In genomic region chr14:25803419-25804018, GRCh38 we compare ENCODE assay signal across 24 cellular contexts.
"Had no signal": no experiment of that assay in that cellular context is flagged by ENCODE, and none has a peak within 500 bp of the region (broad histone marks: within the 10 kb centered on the region; RNA-seq: fewer than 3 reads in every experiment).

No MANE protein-coding gene starts in this region.

- H3K4me3 ChIP-seq: colonic mucosa, coronary artery, dorsolateral prefrontal cortex, esophagus muscularis mucosa, esophagus squamous epithelium, gastrocnemius medialis, gastroesophageal sphincter, heart left ventricle, heart right ventricle had no signal

- ATAC-seq: effector memory CD8-positive, alpha-beta T cell; esophagus mucosa; foreskin keratinocyte; gastrocnemius medialis; gastroesophageal sphincter; heart left ventricle; heart right ventricle had no signal

- H3K27me3 ChIP-seq: colonic mucosa, dorsolateral prefrontal cortex, esophagus muscularis mucosa, esophagus squamous epithelium, foreskin keratinocyte, gastrocnemius medialis, gastroesophageal sphincter, heart left ventricle, heart right ventricle had no signal

- DNase-seq: colonic mucosa; cortex of kidney; dermis blood vessel endothelial cell; dorsolateral prefrontal cortex; effector CD4-positive, alpha-beta T cell; effector CD8-positive, alpha-beta T cell; effector memory CD4-positive, alpha-beta T cell; effector memory CD8-positive, alpha-beta T cell; endodermal cell; erythroblast; esophagus squamous epithelium; foreskin fibroblast; foreskin keratinocyte; foreskin melanocyte; gastrocnemius medialis; glutamatergic neuron; head of caudate nucleus; heart left ventricle; heart right ventricle had no signal

- H3K4me3 Mint-ChIP-seq: dendritic cell treated with granulocyte-macrophage colony-stimulating factor and Interleukin-4, amounts not matched to agents 40 ng/mL and 50 ng/mL, for 4 days; effector memory CD8-positive, alpha-beta T cell; endodermal cell had no signal

- H3K36me3 ChIP-seq: colonic mucosa, esophagus muscularis mucosa, esophagus squamous epithelium, gastrocnemius medialis, gastroesophageal sphincter, heart left ventricle, heart right ventricle had no signal

- H3K27ac Mint-ChIP-seq: dendritic cell treated with granulocyte-macrophage colony-stimulating factor and Interleukin-4, amounts not matched to agents 40 ng/mL and 50 ng/mL, for 4 days; effector memory CD8-positive, alpha-beta T cell; endodermal cell had no signal

- H3K9me3 Mint-ChIP-seq: endodermal cell had no signal

- H3K27me3 Mint-ChIP-seq: dendritic cell treated with granulocyte-macrophage colony-stimulating factor and Interleukin-4, amounts not matched to agents 40 ng/mL and 50 ng/mL, for 4 days; effector memory CD8-positive, alpha-beta T cell had no signal
